ENCODE assay signal across 28 cellular contexts in the genomic region with DNA sequence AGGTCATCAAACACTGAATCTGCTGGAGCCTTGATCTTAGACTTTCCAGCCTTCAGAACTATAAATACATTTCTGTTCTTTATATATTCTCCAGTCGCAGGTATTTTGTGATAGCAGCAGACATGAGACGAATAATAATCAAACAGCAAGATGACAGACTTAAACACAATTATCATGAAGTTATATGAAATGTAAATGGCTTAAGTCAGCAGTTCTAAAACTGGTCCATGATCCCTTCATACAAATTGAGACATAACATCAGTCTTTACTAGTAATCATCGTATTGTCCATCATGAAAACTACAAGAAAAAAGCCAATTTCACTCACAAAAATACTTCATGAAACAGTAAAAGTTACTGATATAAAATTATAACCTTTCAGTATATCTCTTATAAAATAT.
"Had no signal": no experiment of that assay in that cellular context is flagged by ENCODE, and none has a peak within 500 bp of the region (broad histone marks: within the 10 kb centered on the region; RNA-seq: fewer than 3 reads in every experiment).

No MANE protein-coding gene starts in this region.

- H3K9me3 ChIP-seq: colonic mucosa, esophagus muscularis mucosa, esophagus squamous epithelium, gastrocnemius medialis had no signal

- ATAC-seq: effector memory CD8-positive, alpha-beta T cell; esophagus mucosa; foreskin keratinocyte; gastrocnemius medialis; gastroesophageal sphincter; heart left ventricle; heart right ventricle had no signal

- H3K79me2 ChIP-seq: hepatocyte had no signal

- H3K4me1 ChIP-seq: colonic mucosa, esophagus muscularis mucosa, esophagus squamous epithelium, foreskin keratinocyte, gastrocnemius medialis, gastroesophageal sphincter, heart left ventricle, heart right ventricle had no signal

- H3K36me3 ChIP-seq: colonic mucosa had no signal

- DNase-seq: colonic mucosa; cortex of kidney; dermis blood vessel endothelial cell; dorsolateral prefrontal cortex; effector CD4-positive, alpha-beta T cell; effector CD8-positive, alpha-beta T cell; effector memory CD4-positive, alpha-beta T cell; effector memory CD8-positive, alpha-beta T cell; endodermal cell; erythroblast; esophagus squamous epithelium; foreskin fibroblast; foreskin keratinocyte; foreskin melanocyte; gastrocnemius medialis; glutamatergic neuron; head of caudate nucleus; heart left ventricle; heart right ventricle had no signal

- H3K4me2 ChIP-seq: hepatocyte had no signal

- H2AFZ ChIP-seq: hepatocyte had no signal

- H3K27ac ChIP-seq: colonic mucosa, coronary artery, dorsolateral prefrontal cortex, epithelial cell of prostate, esophagus muscularis mucosa, esophagus squamous epithelium, foreskin keratinocyte, gastrocnemius medialis, gastroesophageal sphincter, heart left ventricle, heart right ventricle, hepatocyte had no signal

- FAIRE-seq: endometrium, endothelial cell of umbilical vein, frontal cortex had no signal

- H3K4me3 ChIP-seq: colonic mucosa, coronary artery, dorsolateral prefrontal cortex, esophagus muscularis mucosa, esophagus squamous epithelium, gastrocnemius medialis, gastroesophageal sphincter, heart left ventricle, heart right ventricle, hepatocyte had no signal

- H3K27me3 ChIP-seq: colonic mucosa, dorsolateral prefrontal cortex, esophagus muscularis mucosa, esophagus squamous epithelium, foreskin keratinocyte, gastrocnemius medialis, gastroesophageal sphincter, heart left ventricle, heart right ventricle, hepatocyte had no signal
